12 cellular contexts compared by ENCODE assay signal in the genomic region with DNA sequence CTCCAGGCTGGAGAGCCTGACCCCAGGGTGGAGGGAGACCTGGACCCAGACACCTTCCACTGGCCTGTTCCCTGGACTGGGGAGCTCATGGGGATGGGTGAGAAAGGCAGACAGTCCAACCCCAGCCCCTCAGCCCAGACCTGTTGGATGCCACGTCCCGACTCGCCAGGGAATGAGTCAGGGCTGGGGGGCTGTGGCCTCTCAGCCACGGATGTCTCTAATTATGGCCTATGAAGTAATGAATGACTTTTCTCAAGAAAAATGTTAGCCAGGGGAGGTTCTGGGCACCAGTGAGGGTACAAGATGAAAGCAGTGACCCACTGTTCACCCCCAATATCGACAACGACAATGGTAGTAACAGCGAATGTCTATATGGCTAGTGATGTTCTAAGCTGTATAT.
DNase-seq lines count a peak whose midpoint lies in the region; ATAC-seq and TF ChIP-seq lines count a peak whose summit lies in the region.
"Had no signal": no experiment of that assay in that cellular context is flagged by ENCODE, and none has a peak within 500 bp of the region (broad histone marks: within the 10 kb centered on the region; RNA-seq: fewer than 3 reads in every experiment).

No MANE protein-coding gene starts in this region.

- TF ChIP-seq CTCF in PC-3 (conservative IDR thresholded peaks at IDR 0.05; ENCODE audit: low read depth, low read length) (no peak), choroid plexus epithelial cell (conservative IDR thresholded peaks at IDR 0.05; ENCODE audit: low read depth, low read length) (no peak)

- peaks cover 24% of the 10 kb centered on the region for H3K4me1 ChIP-seq in CD4-positive, CD25-positive, alpha-beta regulatory T cell (ENCODE audit: control insufficient read depth, insufficient read depth, low read length, poor library complexity, severe bottlenecking)
- peaks cover 16% of the 10 kb centered on the region for H3K4me1 ChIP-seq in PC-3 (ENCODE audit: insufficient read depth, low read length)

- no peak overlapping the region for H3K9ac ChIP-seq in PC-3 (ENCODE audit: low read length)

- H3K27me3 Mint-ChIP-seq in CD4-positive, CD25-positive, alpha-beta regulatory T cell = no peaks in the 10 kb centered on the region
- no peaks in the 10 kb centered on the region for H3K27me3 Mint-ChIP-seq in natural killer cell treated with Interleukin-12 subunit alpha and Interleukin-12 subunit beta and Interleukin-15 and Interleukin-18, amount 100 ng/mL, for 72 hours

- no peak overlapping the region for H3K4me3 ChIP-seq in CD4-positive, CD25-positive, alpha-beta regulatory T cell (ENCODE audit: low read depth, low read length)
- H3K4me3 ChIP-seq in PC-3 (ENCODE audit: low read length) = no peak overlapping the region
- no peak overlapping the region for H3K4me3 ChIP-seq in choroid plexus epithelial cell (ENCODE audit: low read depth, low read length)
- H3K4me3 ChIP-seq: testis had no signal

- no TSS peak for BruUV-seq in PC-3 (replicated peaks; lab: Mats Ljungman, UMichigan)

- peak overlapping the region in 2 of 3 donors; percentile 38 to 78 for H3K27ac Mint-ChIP-seq in CD4-positive, CD25-positive, alpha-beta regulatory T cell
- peak overlapping the region; percentile 69 to 70 for H3K27ac Mint-ChIP-seq in natural killer cell treated with Interleukin-12 subunit alpha and Interleukin-12 subunit beta and Interleukin-15 and Interleukin-18, amount 100 ng/mL, for 72 hours

- DNase-seq in CD4-positive, CD25-positive, alpha-beta regulatory T cell = no peak
- no peak for DNase-seq in PC-3
- peak; percentile 25 for DNase-seq in choroid plexus epithelial cell (ENCODE audit: low read depth)
- no peak for DNase-seq in natural killer cell treated with Interleukin-12 subunit alpha and Interleukin-12 subunit beta and Interleukin-15 and Interleukin-18, amount 100 ng/mL, for 72 hours (ENCODE audit: low spot score)
- no peak for DNase-seq in NK-92 treated with Interleukin-12 subunit alpha and Interleukin-12 subunit beta, amount 100 ng/mL, for 24 hours (lab: John Stamatoyannopoulos, UW)
- DNase-seq in DMS53 treated with DMSO at 0.1 percent for 48 hours (lab: John Stamatoyannopoulos, UW; ENCODE audit: unreplicated experiment) = no peak
- DNase-seq in retina = no peak
- no peak for DNase-seq in middle frontal gyrus (ENCODE audit: extremely low spot score, low spot score)
- DNase-seq: activated gamma-delta T cell, NCI-H1048, NCI-H526 had no signal

- 0 out of 2 replicates have a peak overlapping the region, but pooled peaks have one; percentile 1 for H3K4me2 ChIP-seq in PC-3 (ENCODE audit: low read length)

- no peak overlapping the region for H3K27ac ChIP-seq in CD4-positive, CD25-positive, alpha-beta regulatory T cell (ENCODE audit: insufficient read depth, low read length, poor library complexity, severe bottlenecking)
- no peak overlapping the region for H3K27ac ChIP-seq in PC-3 (ENCODE audit: low read length)
- H3K27ac ChIP-seq: testis had no signal

- POLR2A ChIA-PET in PC-3 (lab: Charles Lee; ENCODE audit: unreplicated experiment) = no interaction called here

- no peak overlapping the region for H2AFZ ChIP-seq in PC-3 (ENCODE audit: low read length)

- H3F3A ChIP-seq in PC-3 (ENCODE audit: low read length, unreplicated experiment) = no peaks in the 10 kb centered on the region

- no peaks in the 10 kb centered on the region for H3K9me3 Mint-ChIP-seq in CD4-positive, CD25-positive, alpha-beta regulatory T cell
- H3K9me3 Mint-ChIP-seq in natural killer cell treated with Interleukin-12 subunit alpha and Interleukin-12 subunit beta and Interleukin-15 and Interleukin-18, amount 100 ng/mL, for 72 hours = no peaks in the 10 kb centered on the region

- H3K9me2 ChIP-seq in PC-3 (replicated peaks; ENCODE audit: low read length) = no peaks in the 10 kb centered on the region

- H3K4me3 Mint-ChIP-seq in CD4-positive, CD25-positive, alpha-beta regulatory T cell = peak overlapping the region in 1 of 4 donors; percentile 13
- H3K4me3 Mint-ChIP-seq in natural killer cell treated with Interleukin-12 subunit alpha and Interleukin-12 subunit beta and Interleukin-15 and Interleukin-18, amount 100 ng/mL, for 72 hours = peak overlapping the region; percentile 66

- intact Hi-C loops in PC-3 (cut with micrococcal nuclease) = no loop called here

- no peaks in the 10 kb centered on the region for H3K9me3 ChIP-seq in CD4-positive, CD25-positive, alpha-beta regulatory T cell (ENCODE audit: control insufficient read depth in 2 of 2, low read length in 2 of 2)
- no peaks in the 10 kb centered on the region for H3K9me3 ChIP-seq in PC-3 (ENCODE audit: low read length)
- H3K9me3 ChIP-seq: testis had no signal

- H3K36me3 Mint-ChIP-seq in CD4-positive, CD25-positive, alpha-beta regulatory T cell = peaks cover 8% of the 10 kb centered on the region
- H3K36me3 Mint-ChIP-seq in natural killer cell treated with Interleukin-12 subunit alpha and Interleukin-12 subunit beta and Interleukin-15 and Interleukin-18, amount 100 ng/mL, for 72 hours = no peaks in the 10 kb centered on the region

- CTCF ChIA-PET in PC-3 (lab: Charles Lee) = no interaction called here

- peaks cover 9% of the 10 kb centered on the region; the same call in 1 of the 2 replicates for H3K79me2 ChIP-seq in PC-3 (ENCODE audit: low read length)

- H4K20me1 ChIP-seq in PC-3 (ENCODE audit: low read length) = peaks cover 22% of the 10 kb centered on the region; the same call in 1 of the 2 replicates

- H3K27me3 ChIP-seq in CD4-positive, CD25-positive, alpha-beta regulatory T cell (ENCODE audit: control insufficient read depth, insufficient read depth, low read length) = no peaks in the 10 kb centered on the region
- no peaks in the 10 kb centered on the region for H3K27me3 ChIP-seq in PC-3 (ENCODE audit: low read length)
- H3K27me3 ChIP-seq: testis had no signal

- peaks cover 0 to 63% (median 48%) of the 10 kb centered on the region in 4 donors for H3K4me1 Mint-ChIP-seq in CD4-positive, CD25-positive, alpha-beta regulatory T cell
- H3K4me1 Mint-ChIP-seq in natural killer cell treated with Interleukin-12 subunit alpha and Interleukin-12 subunit beta and Interleukin-15 and Interleukin-18, amount 100 ng/mL, for 72 hours (ENCODE audit: low read depth in 2 of 2) = peaks cover 49 to 58% of the 10 kb centered on the region in 2 donors

- peaks cover 4% of the 10 kb centered on the region for H3K36me3 ChIP-seq in CD4-positive, CD25-positive, alpha-beta regulatory T cell (ENCODE audit: control insufficient read depth, insufficient read depth, low read length)
- no peaks in the 10 kb centered on the region for H3K36me3 ChIP-seq in PC-3 (ENCODE audit: low read depth, low read length)

- no peak for ATAC-seq in CD4-positive, CD25-positive, alpha-beta regulatory T cell (ENCODE audit: low read depth in 2 of 2)
- no peak for ATAC-seq in PC-3
- no peak for ATAC-seq in natural killer cell treated with Interleukin-12 subunit alpha and Interleukin-12 subunit beta and Interleukin-15 and Interleukin-18, amount 100 ng/mL, for 72 hours
